ENCODE assay signal across 8 cellular contexts in genomic region chr11:119334173-119334930, GRCh38. TPM values are rescaled to one million over a fixed set of nuclear protein-coding genes. Genes with fewer than 3 reads are reported as not detected.
A peak's percentile ranks its signal among the peaks of the same experiment; 100 is the strongest.
DNase-seq lines count a peak whose midpoint lies in the region; ATAC-seq lines count a peak whose summit lies in the region.

TSS of gene RNF26 (plus strand) at chr11:119334527. CDS start at chr11:119335123, 596 bp downstream.

- peak within 1 kb of the TSS; percentile 90 to 98 (median 94) for H3K4me2 ChIP-seq in BLaER1 treated with 17β-estradiol and CSF1 and Interleukin-3, amounts not matched to agents 10 nM and 100 nM

- H3K27ac ChIP-seq in BLaER1 treated with 17β-estradiol and CSF1 and Interleukin-3, amounts not matched to agents 10 nM and 100 nM, result peak within 1 kb of the TSS; percentile 71 to 96 (median 89)

- no peaks in the 10 kb centered on the region for H3K9me3 ChIP-seq in BLaER1 treated with 17β-estradiol and CSF1 and Interleukin-3, amounts not matched to agents 10 nM and 100 nM (replicated peaks in 1 of 11)

- peak within 1 kb of the TSS; percentile 88 to 96 (median 90) for H3K9ac ChIP-seq in BLaER1 treated with 17β-estradiol and CSF1 and Interleukin-3, amounts not matched to agents 10 nM and 100 nM

- H3K27ac Mint-ChIP-seq in dendritic cell treated with granulocyte-macrophage colony-stimulating factor and Interleukin-4, amounts not matched to agents 40 ng/mL and 50 ng/mL, for 4 days, result peak within 1 kb of the TSS; percentile 95

- peaks cover 25% of the 10 kb centered on the region for H3K36me3 Mint-ChIP-seq in dendritic cell treated with granulocyte-macrophage colony-stimulating factor and Interleukin-4, amounts not matched to agents 40 ng/mL and 50 ng/mL, for 4 days (ENCODE audit: low read depth)

- H3K4me1 ChIP-seq in BLaER1 treated with 17β-estradiol and CSF1 and Interleukin-3, amounts not matched to agents 10 nM and 100 nM, result peaks cover 42 to 70% (median 64%) of the 10 kb centered on the region in 10 experiments

- H3K4me3 ChIP-seq in BLaER1 treated with 17β-estradiol and CSF1 and Interleukin-3, amounts not matched to agents 10 nM and 100 nM, result peak within 1 kb of the TSS; percentile 81 to 94 (median 86)

- intact Hi-C loops in dendritic cell treated with granulocyte-macrophage colony-stimulating factor and Interleukin-4, amounts not matched to agents 40 ng/mL and 50 ng/mL, for 4 days (cut with micrococcal nuclease), result no loop called here

- H3K4me3 Mint-ChIP-seq in dendritic cell treated with granulocyte-macrophage colony-stimulating factor and Interleukin-4, amounts not matched to agents 40 ng/mL and 50 ng/mL, for 4 days, result peak within 1 kb of the TSS; percentile 98

- H3K36me3 ChIP-seq in BLaER1 treated with 17β-estradiol and CSF1 and Interleukin-3, amounts not matched to agents 10 nM and 100 nM, result peaks cover 0 to 18% (median 0%) of the 10 kb centered on the region in 11 experiments; a peak in 4 of 22 replicates

- DNase-seq in NCI-H748 (lab: John Stamatoyannopoulos, UW; ENCODE audit: unreplicated experiment) (peak; percentile 97), left lobe of liver (ENCODE audit: low spot score) (peak; percentile 96)
- peak; percentile 85 to 95 for DNase-seq in activated CD4-positive, alpha-beta T cell treated with anti-CD3 and anti-CD28 coated beads, Interleukin-2, amount 50 U/mL, for 24 hours (ENCODE audit: low read depth in 1 of 2, low spot score in 1 of 2)
- DNase-seq in stimulated activated CD4-positive, alpha-beta T cell treated with anti-CD3 and anti-CD28 coated beads, Interleukin-2, amount 100 ng/mL, for 4 hours (ENCODE audit: low read depth), result peak; percentile 93

- H3K27me3 Mint-ChIP-seq in dendritic cell treated with granulocyte-macrophage colony-stimulating factor and Interleukin-4, amounts not matched to agents 40 ng/mL and 50 ng/mL, for 4 days, result peaks cover 18% of the 10 kb centered on the region

- peaks cover 0 to 20% (median 15%) of the 10 kb centered on the region in 11 experiments; a peak in 19 of 22 replicates for H4K20me1 ChIP-seq in BLaER1 treated with 17β-estradiol and CSF1 and Interleukin-3, amounts not matched to agents 10 nM and 100 nM

- H3K9me3 Mint-ChIP-seq in dendritic cell treated with granulocyte-macrophage colony-stimulating factor and Interleukin-4, amounts not matched to agents 40 ng/mL and 50 ng/mL, for 4 days, result no peaks in the 10 kb centered on the region

- ATAC-seq in GM19351 (IDR thresholded peaks at IDR 0.05; ENCODE audit: unreplicated experiment) (peak; percentile 96), HG03521 (IDR thresholded peaks at IDR 0.05; ENCODE audit: unreplicated experiment) (peak; percentile 92), left lobe of liver (peak; percentile 88)

- H3K27me3 ChIP-seq in BLaER1 treated with 17β-estradiol and CSF1 and Interleukin-3, amounts not matched to agents 10 nM and 100 nM, result peaks cover 10 to 11% (median 10%) of the 10 kb centered on the region in 11 experiments

- H3K4me1 Mint-ChIP-seq in dendritic cell treated with granulocyte-macrophage colony-stimulating factor and Interleukin-4, amounts not matched to agents 40 ng/mL and 50 ng/mL, for 4 days (ENCODE audit: low read depth), result peaks cover 49% of the 10 kb centered on the region

RNA-seq across cellular contexts. Expression of gene RNF26, which starts in this region (rescaled TPM):
- 15.0 TPM for total RNA-seq in left lobe of liver

Comparison
In these comparisons a context has a peak if more than half of its experiments do, and no peak if none do; other contexts are left out.
1. Peak in every context shown above with its lines: DNase-seq, ATAC-seq, H3K4me3 ChIP-seq and H3K27ac ChIP-seq.